22 cellular contexts compared by ENCODE assay signal in the genomic region with DNA sequence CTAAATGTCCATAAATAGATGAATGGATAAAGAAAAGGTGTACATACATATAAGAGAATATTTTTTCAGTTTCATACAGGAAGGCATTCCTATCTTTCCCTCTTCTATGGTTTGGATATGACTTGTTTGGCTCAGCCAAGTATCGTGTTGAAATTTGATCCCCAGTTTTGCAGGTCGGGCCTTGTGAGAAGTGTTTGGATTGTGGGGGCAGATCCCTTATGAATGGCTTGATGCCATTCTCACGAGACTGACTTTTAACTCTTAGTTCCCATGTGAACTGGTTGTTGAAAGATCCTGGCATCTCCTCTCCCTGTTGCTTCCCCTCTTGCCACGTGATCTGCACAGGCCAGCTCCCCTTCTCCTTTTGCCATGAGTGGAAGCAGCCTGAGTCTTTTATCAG.
DNase-seq lines count a peak whose midpoint lies in the region; ATAC-seq and TF ChIP-seq lines count a peak whose summit lies in the region.
"Had no signal": no experiment of that assay in that cellular context is flagged by ENCODE, and none has a peak within 500 bp of the region (broad histone marks: within the 10 kb centered on the region; RNA-seq: fewer than 3 reads in every experiment).

No MANE protein-coding gene starts in this region.

- H2AFZ ChIP-seq in neuronal stem cell (ENCODE audit: low read length) = peak overlapping the region; percentile 64

- no peak overlapping the region for H3K9ac ChIP-seq in neuronal stem cell (ENCODE audit: low read depth, low read length, poor library complexity)

- H3K4ac ChIP-seq in neuronal stem cell (ENCODE audit: low read length) = no peak overlapping the region

- H3K4me3 ChIP-seq in epithelial cell of esophagus (ENCODE audit: low read length) = no peak overlapping the region
- no peak overlapping the region for H3K4me3 ChIP-seq in neuronal stem cell (ENCODE audit: low read length in 2 of 2)
- H3K4me3 ChIP-seq: A549, MG63, transverse colon had no signal

- H2AK5ac ChIP-seq in neuronal stem cell (ENCODE audit: low read depth, low read length) = no peak overlapping the region

- no peaks in the 10 kb centered on the region for H3K9me3 ChIP-seq in neuronal stem cell (replicated peaks in 1 of 2; ENCODE audit: control insufficient read depth in 2 of 2, insufficient read depth in 1 of 2, low read depth in 1 of 2, low read length in 2 of 2)
- H3K9me3 ChIP-seq: A549, MG63, transverse colon had no signal

- no peak overlapping the region for H2BK12ac ChIP-seq in neuronal stem cell (ENCODE audit: low read length)

- no peak overlapping the region for H2BK120ac ChIP-seq in neuronal stem cell (ENCODE audit: low read depth, low read length)

- ATAC-seq in GM18498 (IDR thresholded peaks at IDR 0.05; ENCODE audit: unreplicated experiment) (no peak), GM21786 (IDR thresholded peaks at IDR 0.05; ENCODE audit: unreplicated experiment) (no peak)
- ATAC-seq: A549, right cardiac atrium had no signal

- DNase-seq in NCI-H748 (lab: John Stamatoyannopoulos, UW; ENCODE audit: unreplicated experiment) (peak; percentile 3), NCI-H748 treated with DMSO at 0.1 percent for 48 hours (lab: John Stamatoyannopoulos, UW) (no peak), NCI-H69 (lab: John Stamatoyannopoulos, UW) (peak; percentile 46), epithelial cell of esophagus (ENCODE audit: low read depth) (peak; percentile 29), neuronal stem cell (ENCODE audit: low spot score) (no peak), DMS153 treated with DMSO at 0.1 percent for 48 hours (lab: John Stamatoyannopoulos, UW; ENCODE audit: unreplicated experiment) (no peak)
- DNase-seq: activated CD4-positive, alpha-beta T cell treated with anti-CD3 and anti-CD28 coated beads for 4 hours; activated CD8-positive, alpha-beta memory T cell treated with anti-CD3 and anti-CD28 coated beads for 24 hours; activated effector memory CD4-positive, alpha-beta T cell treated with anti-CD3 and anti-CD28 coated beads, Interleukin-2, amount 50 U/mL, for 16 hours; activated T-cell treated with anti-CD3 and anti-CD28 coated beads, Interleukin-2, amount 50 U/mL, for 1 hour; AML-193; CD4-positive, alpha-beta memory T cell; dermis blood vessel endothelial cell; MG63; NCI-H1436 treated with DMSO at 0.1 percent for 48 hours; NCI-H774; right cardiac atrium; RPMI8226; transverse colon had no signal

- H4K91ac ChIP-seq in neuronal stem cell (ENCODE audit: low read depth, low read length, poor library complexity) = no peak overlapping the region

- no peak overlapping the region for H3K4me2 ChIP-seq in neuronal stem cell (ENCODE audit: insufficient read depth, low read length, poor library complexity, severe bottlenecking)
- H3K4me2 ChIP-seq: A549 had no signal

- no peak overlapping the region for H3K23ac ChIP-seq in neuronal stem cell (ENCODE audit: low read depth, low read length, poor library complexity)

- peaks cover 0 to 2% of the 10 kb centered on the region in 2 donors for H3K4me1 ChIP-seq in neuronal stem cell (ENCODE audit: control insufficient read depth in 2 of 2, insufficient read depth in 1 of 2, low read depth in 1 of 2, low read length in 2 of 2)
- H3K4me1 ChIP-seq: A549, transverse colon had no signal

- H3K27ac ChIP-seq in neuronal stem cell (replicated peaks; ENCODE audit: low read length) = no peak overlapping the region
- H3K27ac ChIP-seq: A549, transverse colon had no signal

- H3K27me3 ChIP-seq in neuronal stem cell (ENCODE audit: control insufficient read depth in 3 of 3, insufficient read depth in 3 of 3, low read depth in 1 of 3, low read length in 3 of 3) = no peaks in the 10 kb centered on the region
- H3K27me3 ChIP-seq: MG63, transverse colon had no signal

- no CpG with 5 or more reads among the region's 4 CpGs for WGBS in neuronal stem cell (ENCODE audit: extremely low coverage in 2 of 2, insufficient read length in 2 of 2, insufficient replicate concordance in 1 of 2), 2 donors

- no peak overlapping the region for H3K14ac ChIP-seq in neuronal stem cell (ENCODE audit: low read length)

- H2BK15ac ChIP-seq in neuronal stem cell (ENCODE audit: low read length) = no peak overlapping the region

- no peaks in the 10 kb centered on the region for H3K79me1 ChIP-seq in neuronal stem cell (ENCODE audit: low read depth, low read length)

- H3K36me3 ChIP-seq in neuronal stem cell (replicated peaks in 1 of 2; ENCODE audit: control insufficient read depth in 2 of 2, insufficient read depth in 2 of 2, low read length in 2 of 2) = no peaks in the 10 kb centered on the region
- H3K36me3 ChIP-seq: MG63, transverse colon had no signal

- H4K8ac ChIP-seq in neuronal stem cell (ENCODE audit: low read depth, low read length) = no peak overlapping the region

- H2BK5ac ChIP-seq in neuronal stem cell (ENCODE audit: low read length) = no peak overlapping the region

- no peak for TF ChIP-seq CTCF in epithelial cell of esophagus (IDR thresholded peaks at IDR 0.05; ENCODE audit: insufficient read depth, low read depth, low read length, missing control alignments)

- H3K18ac ChIP-seq in neuronal stem cell (ENCODE audit: low read length) = no peak overlapping the region

Comparison
In these comparisons a context has a peak if more than half of its experiments do, and no peak if none do; other contexts are left out.
1. DNase-seq: peak in NCI-H748 (single experiment), NCI-H69 (single experiment) and epithelial cell of esophagus (single experiment); none in NCI-H748 treated with DMSO at 0.1 percent for 48 hours (single experiment), neuronal stem cell (single experiment) and DMS153 treated with DMSO at 0.1 percent for 48 hours (single experiment).